ENCODE assay signal across 9 cellular contexts in the genomic region with DNA sequence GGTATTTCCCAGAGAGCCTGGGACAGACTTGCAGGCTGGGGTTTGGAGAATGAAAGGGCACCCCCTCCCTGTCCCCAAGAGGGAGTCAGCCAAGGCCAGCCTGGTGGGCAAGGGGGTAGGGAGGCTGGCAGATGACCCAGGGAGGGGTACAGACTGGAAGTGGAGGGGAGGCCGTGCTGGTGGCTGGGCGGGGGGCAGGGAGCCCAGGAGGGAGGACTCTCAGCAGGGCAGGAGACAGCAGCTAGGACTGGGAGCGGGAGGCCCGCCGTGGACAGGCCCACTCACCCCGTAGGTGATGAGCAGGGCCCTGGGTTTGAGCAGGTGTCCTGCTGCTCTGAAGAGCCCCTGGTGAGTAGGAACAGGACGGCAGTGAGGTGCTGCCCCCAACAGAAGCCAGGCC.
A peak's percentile ranks its signal among the peaks of the same experiment; 100 is the strongest.
DNase-seq lines count a peak whose midpoint lies in the region; TF ChIP-seq lines count a peak whose summit lies in the region.
"Had no signal": no experiment of that assay in that cellular context is flagged by ENCODE, and none has a peak within 500 bp of the region (broad histone marks: within the 10 kb centered on the region; RNA-seq: fewer than 3 reads in every experiment).

No MANE protein-coding gene starts in this region.

- H3K27me3 ChIP-seq in NT2/D1 (ENCODE audit: insufficient read depth, insufficient read length), result no peaks in the 10 kb centered on the region
- H3K27me3 ChIP-seq in duodenal mucosa (ENCODE audit: control insufficient read depth in 1 of 2, insufficient read depth in 2 of 2, low read length in 2 of 2), result no peaks in the 10 kb centered on the region
- H3K27me3 ChIP-seq in parathyroid adenoma (ENCODE audit: control insufficient read depth, insufficient read depth, low read length), result peaks cover 3% of the 10 kb centered on the region

- no peaks in the 10 kb centered on the region for H3K79me2 ChIP-seq in parathyroid adenoma

- H3K27ac ChIP-seq in duodenal mucosa (ENCODE audit: low read depth, low read length) (no peak overlapping the region), parathyroid adenoma (no peak overlapping the region)

- DNase-seq in NT2/D1 (ENCODE audit: low read depth, low spot score) (no peak), NCI-H1105 (lab: John Stamatoyannopoulos, UW) (no peak), HK-2 (ENCODE audit: unreplicated experiment) (no peak), putamen (ENCODE audit: low spot score) (no peak), DMS114 treated with DMSO at 0.1 percent for 48 hours (lab: John Stamatoyannopoulos, UW; ENCODE audit: unreplicated experiment) (no peak)
- DNase-seq: NCI-H748 treated with DMSO at 0.1 percent for 48 hours had no signal

- H3K9me3 ChIP-seq in NT2/D1 (ENCODE audit: insufficient read depth, low read length), result no peaks in the 10 kb centered on the region
- H3K9me3 ChIP-seq in duodenal mucosa (ENCODE audit: control insufficient read depth in 1 of 2, low read length in 2 of 2), result no peaks in the 10 kb centered on the region
- H3K9me3 ChIP-seq in parathyroid adenoma (ENCODE audit: control insufficient read depth, low read length), result no peaks in the 10 kb centered on the region

- peak overlapping the region; percentile 100 for H3K4me2 ChIP-seq in parathyroid adenoma (ENCODE audit: low read length)

- H3K4me3 ChIP-seq in GM08714 (ENCODE audit: low read length) (peak overlapping the region; percentile 65; the same call in 1 of the 2 replicates), NT2/D1 (ENCODE audit: insufficient read length, low read depth) (peak overlapping the region; percentile 95), duodenal mucosa (ENCODE audit: low read depth in 1 of 2, low read length in 2 of 2) (peak overlapping the region; percentile 84 to 90), parathyroid adenoma (ENCODE audit: low read depth, low read length) (peak overlapping the region; percentile 100)

- H3K9ac ChIP-seq in NT2/D1 (ENCODE audit: insufficient read length, low read depth) (peak overlapping the region; percentile 99), duodenal mucosa (ENCODE audit: low read depth in 1 of 2, low read length in 2 of 2) (peak overlapping the region in 1 of 2 donors; percentile 48), parathyroid adenoma (no peak overlapping the region)

- peaks cover 30% of the 10 kb centered on the region for H3K36me3 ChIP-seq in NT2/D1 (ENCODE audit: insufficient read depth, insufficient read length, low read length)
- peaks cover 0 to 10% of the 10 kb centered on the region in 2 donors for H3K36me3 ChIP-seq in duodenal mucosa (ENCODE audit: control insufficient read depth in 1 of 2, insufficient read depth in 2 of 2, low read length in 2 of 2)
- no peaks in the 10 kb centered on the region for H3K36me3 ChIP-seq in parathyroid adenoma (ENCODE audit: control insufficient read depth, insufficient read depth, low read length)

- peaks cover 37% of the 10 kb centered on the region for H3K4me1 ChIP-seq in NT2/D1 (ENCODE audit: insufficient read depth, insufficient read length)
- H3K4me1 ChIP-seq in duodenal mucosa (ENCODE audit: control insufficient read depth in 1 of 2, insufficient read depth in 2 of 2, low read length in 2 of 2), result peaks cover 7 to 23% of the 10 kb centered on the region in 2 donors
- H3K4me1 ChIP-seq in parathyroid adenoma, result peaks cover 2% of the 10 kb centered on the region

- no peak for TF ChIP-seq CTCF in parathyroid adenoma (IDR thresholded peaks at IDR 0.05)

- H2AFZ ChIP-seq in parathyroid adenoma, result no peak overlapping the region
